Comparison of ENCODE assay signal across 10 cellular contexts in genomic region chr3:32882603-32883025, GRCh38.
DNase-seq lines count a peak whose midpoint lies in the region; ATAC-seq and TF ChIP-seq lines count a peak whose summit lies in the region.
"Had no signal": no experiment of that assay in that cellular context is flagged by ENCODE, and none has a peak within 500 bp of the region (broad histone marks: within the 10 kb centered on the region; RNA-seq: fewer than 3 reads in every experiment).

No MANE protein-coding gene starts in this region.

- H3K27ac Mint-ChIP-seq in activated T-helper 17 cell treated with anti-CD3 and anti-CD28 coated beads, Interleukin-2, amount 50 U/mL, for 72 hours: no peak overlapping the region
- H3K27ac Mint-ChIP-seq in progenitor cell of endocrine pancreas: no peak overlapping the region

- no peak overlapping the region for H3K4me3 ChIP-seq in OCI-LY7 (ENCODE audit: low read depth, low read length, poor library complexity, severe bottlenecking)
- H3K4me3 ChIP-seq: K562 had no signal

- no peak for TF ChIP-seq CTCF in GM20000 (IDR thresholded peaks at IDR 0.05; ENCODE audit: extremely low read depth, missing control alignments)
- no peak for TF ChIP-seq CTCF in OCI-LY7 (conservative IDR thresholded peaks at IDR 0.05; ENCODE audit: low read length)
- TF ChIP-seq CTCF in progenitor cell of endocrine pancreas (IDR thresholded peaks at IDR 0.05; ENCODE audit: unreplicated experiment): no peak

- no peaks in the 10 kb centered on the region for H3K36me3 ChIP-seq in OCI-LY7 (ENCODE audit: insufficient read depth, low read length)

- H3K9me3 Mint-ChIP-seq in activated T-helper 17 cell treated with anti-CD3 and anti-CD28 coated beads, Interleukin-2, amount 50 U/mL, for 72 hours: no peaks in the 10 kb centered on the region
- no peaks in the 10 kb centered on the region for H3K9me3 Mint-ChIP-seq in progenitor cell of endocrine pancreas (ENCODE audit: low read depth)

- H3K9me2 ChIP-seq in OCI-LY7 (ENCODE audit: insufficient read depth, low read length): no peaks in the 10 kb centered on the region

- no peaks in the 10 kb centered on the region for H3K79me2 ChIP-seq in OCI-LY7 (ENCODE audit: insufficient read depth, low read depth, low read length)

- no peak overlapping the region for H2AFZ ChIP-seq in OCI-LY7 (ENCODE audit: low read length)

- intact Hi-C loops in OCI-LY7 (cut with micrococcal nuclease; ENCODE audit: unreplicated experiment): no loop called here

- H3K4me2 ChIP-seq in OCI-LY7 (ENCODE audit: low read length): no peak overlapping the region

- CTCF ChIA-PET in OCI-LY7 (lab: Charles Lee; ENCODE audit: unreplicated experiment): no interaction called here

- H3K36me3 Mint-ChIP-seq in activated T-helper 17 cell treated with anti-CD3 and anti-CD28 coated beads, Interleukin-2, amount 50 U/mL, for 72 hours (ENCODE audit: low read depth): no peaks in the 10 kb centered on the region
- peaks cover 11% of the 10 kb centered on the region for H3K36me3 Mint-ChIP-seq in progenitor cell of endocrine pancreas (ENCODE audit: insufficient read depth)

- ATAC-seq in GM18520 (IDR thresholded peaks at IDR 0.05; ENCODE audit: unreplicated experiment) (peak; percentile 89), HG03066 (IDR thresholded peaks at IDR 0.05; ENCODE audit: low read depth, unreplicated experiment) (peak; percentile 87)
- ATAC-seq in activated T-helper 17 cell treated with anti-CD3 and anti-CD28 coated beads, Interleukin-2, amount 50 U/mL, for 72 hours (replicated peaks): peak; percentile 97
- ATAC-seq: K562, right cardiac atrium had no signal

- H3K27ac ChIP-seq in OCI-LY7 (ENCODE audit: low read depth, low read length, poor library complexity, severe bottlenecking): no peak overlapping the region

- peaks cover 10% of the 10 kb centered on the region for H3K27me3 Mint-ChIP-seq in activated T-helper 17 cell treated with anti-CD3 and anti-CD28 coated beads, Interleukin-2, amount 50 U/mL, for 72 hours
- no peaks in the 10 kb centered on the region for H3K27me3 Mint-ChIP-seq in progenitor cell of endocrine pancreas

- no peaks in the 10 kb centered on the region for H4K20me1 ChIP-seq in OCI-LY7 (ENCODE audit: insufficient read depth, low read length)

- no TSS peak for BruUV-seq in OCI-LY7 (replicated peaks; lab: Mats Ljungman, UMichigan)

- POLR2A ChIA-PET in OCI-LY7 (lab: Charles Lee): interaction anchor here (0.6 kb wide), 1 partner anchor 113 kb away, joined by 4 read pairs; no protein-coding TSS in a partner anchor

- peaks cover 11% of the 10 kb centered on the region for H3K4me1 Mint-ChIP-seq in activated T-helper 17 cell treated with anti-CD3 and anti-CD28 coated beads, Interleukin-2, amount 50 U/mL, for 72 hours
- H3K4me1 Mint-ChIP-seq in progenitor cell of endocrine pancreas (ENCODE audit: low read depth): peaks cover 35% of the 10 kb centered on the region

- no peaks in the 10 kb centered on the region for H3K9me3 ChIP-seq in OCI-LY7 (ENCODE audit: low read length)

- peak overlapping the region; percentile 33 for H3K4me3 Mint-ChIP-seq in activated T-helper 17 cell treated with anti-CD3 and anti-CD28 coated beads, Interleukin-2, amount 50 U/mL, for 72 hours
- no peak overlapping the region for H3K4me3 Mint-ChIP-seq in progenitor cell of endocrine pancreas (ENCODE audit: low read depth)

- no peaks in the 10 kb centered on the region for H3K4me1 ChIP-seq in OCI-LY7 (ENCODE audit: insufficient read depth, low read length, poor library complexity, severe bottlenecking)

- DNase-seq in GM20000 (ENCODE audit: low spot score): peak; percentile 52
- no peak for DNase-seq in OCI-LY7 (ENCODE audit: low spot score)
- DNase-seq in progenitor cell of endocrine pancreas (ENCODE audit: low spot score, unreplicated experiment): no peak
- DNase-seq in NCI-H2029 treated with DMSO at 0.1 percent for 48 hours (lab: John Stamatoyannopoulos, UW): no peak
- DNase-seq: right cardiac atrium, Right ventricle myocardium superior had no signal
